9 cellular contexts compared by ENCODE assay signal in genomic region chr15:90895571-90896117, GRCh38. TPM values are rescaled to one million over a fixed set of nuclear protein-coding genes. Genes with fewer than 3 reads are reported as not detected.
DNase-seq lines count a peak whose midpoint lies in the region; ATAC-seq and TF ChIP-seq lines count a peak whose summit lies in the region.
"Had no signal": no experiment of that assay in that cellular context is flagged by ENCODE, and none has a peak within 500 bp of the region (broad histone marks: within the 10 kb centered on the region; RNA-seq: fewer than 3 reads in every experiment).

No MANE protein-coding gene starts in this region.

- H2BK5ac ChIP-seq in H9 (ENCODE audit: insufficient read length, low read length) = no peak overlapping the region

- no peak overlapping the region for H4K8ac ChIP-seq in H9 (replicated peaks; ENCODE audit: insufficient read length, low read depth, low read length)

- H3K9ac ChIP-seq in H9 (ENCODE audit: extremely low read depth, insufficient read length, low read length) (no peak overlapping the region), MM.1S (ENCODE audit: low read length) (no peak overlapping the region)

- H3K4me1 ChIP-seq in H9 (ENCODE audit: insufficient read depth, low read length) (no peaks in the 10 kb centered on the region; the same call in 1 of the 2 replicates), Panc1 (ENCODE audit: control insufficient read depth, insufficient read depth, low read length) (no peaks in the 10 kb centered on the region), MM.1S (ENCODE audit: low read length) (0 out of 2 replicates have a peak, but pooled peaks cover 3% of the 10 kb centered on the region)

- H3K27ac ChIP-seq in AG04450 (ENCODE audit: low read depth, low read length) = no peak overlapping the region
- no peak overlapping the region for H3K27ac ChIP-seq in H9 (ENCODE audit: insufficient read length, low read depth, low read length)
- H3K27ac ChIP-seq in Panc1 (ENCODE audit: low read length) = no peak overlapping the region
- H3K27ac ChIP-seq in MM.1S (ENCODE audit: low read length) = no peak overlapping the region

- TF ChIP-seq CTCF in AG04450 (IDR thresholded peaks at IDR 0.05; ENCODE audit: low read depth, low read length) (0 out of 2 replicates have a peak, but pooled peaks have one; percentile 16), H9 (conservative IDR thresholded peaks at IDR 0.05) (peak; percentile 40), Panc1 (IDR thresholded peaks at IDR 0.05) (0 out of 2 replicates have a peak, but pooled peaks have one; percentile 10), MM.1S (IDR thresholded peaks at IDR 0.05; ENCODE audit: low read length) (no peak), nephron progenitor cell (IDR thresholded peaks at IDR 0.05) (no peak)

- POLR2A ChIA-PET in AG04450 (lab: Yijun Ruan, JAX) = interaction anchor here (0.5 kb wide), 1 partner anchor 48 kb away, joined by 3 read pairs; no protein-coding TSS in a partner anchor
- POLR2A ChIA-PET in Panc1 (lab: Charles Lee) = no interaction called here

- H3K23me2 ChIP-seq in H9 (ENCODE audit: insufficient read length, low read depth, low read length, poor library complexity, severe bottlenecking) = no peaks in the 10 kb centered on the region

- H3F3A ChIP-seq in MM.1S (ENCODE audit: insufficient read depth, low read length) = no peaks in the 10 kb centered on the region

- no peak overlapping the region for H2BK12ac ChIP-seq in H9 (ENCODE audit: insufficient read length, low read depth, low read length)

- no peak overlapping the region for H2BK120ac ChIP-seq in H9 (ENCODE audit: low read depth, low read length, poor library complexity, severe bottlenecking)

- CTCF ChIA-PET in AG04450 (lab: Charles Lee) = interaction anchor here (0.7 to 4.8 kb wide), 5 partner anchors 10 to 248 kb away, joined by 3 to 23 read pairs (median 6); partner anchors contain the start of genes FES and UNC45A
- CTCF ChIA-PET in Panc1 (lab: Charles Lee) = interaction anchor here (0.9 to 1.2 kb wide), 3 partner anchors 7 to 36 kb away, joined by 3 to 4 read pairs (median 3); partner anchors contain the start of gene MAN2A2

- no peak overlapping the region for H3T11ph ChIP-seq in H9 (ENCODE audit: low read length)

- H3K9me2 ChIP-seq in MM.1S (replicated peaks; ENCODE audit: insufficient read depth, low read length) = no peaks in the 10 kb centered on the region

- H3K4ac ChIP-seq in H9 (ENCODE audit: low read depth, low read length) = no peak overlapping the region

- peaks cover 4 to 10% (median 8%) of the 10 kb centered on the region in 3 experiments; a peak in 6 of 7 replicates for H3K36me3 Mint-ChIP-seq in H9 (ENCODE audit: insufficient read depth in 1 of 3, low read depth in 3 of 3)
- H3K36me3 Mint-ChIP-seq in T-helper 17 cell (ENCODE audit: low read depth) = no peaks in the 10 kb centered on the region
- H3K36me3 Mint-ChIP-seq in nephron progenitor cell (ENCODE audit: low read depth) = peaks cover 10% of the 10 kb centered on the region

- H4K5ac ChIP-seq in H9 (ENCODE audit: insufficient read length, low read depth, low read length) = no peak overlapping the region

- H4K20me1 ChIP-seq in H9 (ENCODE audit: control insufficient read depth, insufficient read depth, insufficient read length) (no peaks in the 10 kb centered on the region), MM.1S (ENCODE audit: insufficient read depth, low read length) (no peaks in the 10 kb centered on the region)

- no peak overlapping the region for H2BK20ac ChIP-seq in H9 (ENCODE audit: low read depth, low read length, poor library complexity, severe bottlenecking)

- ATAC-seq in Panc1 (0 out of 2 replicates have a peak, but pooled peaks have one; percentile 26), GM18505 (IDR thresholded peaks at IDR 0.05; ENCODE audit: unreplicated experiment) (no peak), T-helper 17 cell (no peak)

- no peak overlapping the region for H2AK5ac ChIP-seq in H9 (ENCODE audit: insufficient read length, low read length)

- no peak overlapping the region for H3K23ac ChIP-seq in H9 (ENCODE audit: insufficient read length, low read depth, low read length)

- no CpG with 5 or more reads among the region's 10 CpGs for WGBS in H9 (ENCODE audit: extremely low coverage, insufficient read length, low lambda C conversion rate)

- peaks cover 4% of the 10 kb centered on the region for H3K27me3 Mint-ChIP-seq in H9 (ENCODE audit: low read depth)
- H3K27me3 Mint-ChIP-seq in T-helper 17 cell = no peaks in the 10 kb centered on the region
- peaks cover 18% of the 10 kb centered on the region for H3K27me3 Mint-ChIP-seq in nephron progenitor cell (ENCODE audit: low read depth, poor library complexity)

- H4K91ac ChIP-seq in H9 (ENCODE audit: insufficient read length, low read depth, low read length) = no peak overlapping the region

- H3K4me3 ChIP-seq in AG04450 (ENCODE audit: low read depth, low read length) (no peak overlapping the region), Panc1 (ENCODE audit: low read depth in 2 of 2, low read length in 2 of 2) (no peak overlapping the region), MM.1S (ENCODE audit: low read length) (no peak overlapping the region)

- in situ Hi-C loops in Panc1 (cut with HindIII; ENCODE audit: low pct_unique_long_range_greater_than_20kb, low sequenced_read_pairs) = no loop called here

- H3K4me2 ChIP-seq in H9 (ENCODE audit: insufficient read depth, insufficient read length, low read length) (no peak overlapping the region), MM.1S (ENCODE audit: low read depth, low read length) (no peak overlapping the region)

- intact Hi-C loops in Panc1 (cut with micrococcal nuclease; ENCODE audit: unreplicated experiment) = no loop called here

- no peaks in the 10 kb centered on the region for H3K27me3 ChIP-seq in AG04450 (ENCODE audit: control insufficient read depth, insufficient read depth, low read length)
- no peaks in the 10 kb centered on the region for H3K27me3 ChIP-seq in H9 (ENCODE audit: insufficient read depth, low read length)
- H3K27me3 ChIP-seq in Panc1 (ENCODE audit: control insufficient read depth, insufficient read depth, low read length) = no peaks in the 10 kb centered on the region
- 0 out of 2 replicates have a peak, but pooled peaks cover 2% of the 10 kb centered on the region for H3K27me3 ChIP-seq in MM.1S (replicated peaks; ENCODE audit: insufficient read depth, low read length)

- no peak overlapping the region for H3K56ac ChIP-seq in H9 (ENCODE audit: insufficient read length, low read depth, low read length)

- H3K9me3 Mint-ChIP-seq in H9 (no peaks in the 10 kb centered on the region; a peak in 1 of 5 replicates), nephron progenitor cell (no peaks in the 10 kb centered on the region)

- no TSS peak for BruUV-seq in Panc1 (replicated peaks; lab: Mats Ljungman, UMichigan)

- no peak for TF ChIP-seq POLR2A in GM18505 (IDR thresholded peaks at IDR 0.05; ENCODE audit: borderline replicate concordance, extremely low read depth, insufficient read depth, insufficient read length)

- H3K4me3 Mint-ChIP-seq in H9 (no peak overlapping the region), T-helper 17 cell (no peak overlapping the region), nephron progenitor cell (no peak overlapping the region)

- H3K9me3 ChIP-seq in AG04450 (ENCODE audit: control insufficient read depth, insufficient read depth, low read length) (no peaks in the 10 kb centered on the region; the same call in 1 of the 2 replicates), H9 (ENCODE audit: control insufficient read depth, low read depth, low read length) (no peaks in the 10 kb centered on the region), Panc1 (ENCODE audit: control insufficient read depth, insufficient read depth, low read depth, low read length) (no peaks in the 10 kb centered on the region), MM.1S (replicated peaks; ENCODE audit: insufficient read depth, low read length) (no peaks in the 10 kb centered on the region), T-helper 17 cell (ENCODE audit: control insufficient read depth, low read length, poor library complexity, severe bottlenecking) (no peaks in the 10 kb centered on the region)

- H3K4me1 Mint-ChIP-seq in H9 (no peaks in the 10 kb centered on the region), T-helper 17 cell (peaks cover 5% of the 10 kb centered on the region), nephron progenitor cell (peaks cover 10% of the 10 kb centered on the region)

- H2BK15ac ChIP-seq in H9 (ENCODE audit: low read depth, low read length) = no peak overlapping the region

- no peak overlapping the region for H3K14ac ChIP-seq in H9 (ENCODE audit: insufficient read depth, low read length)

- H3K79me1 ChIP-seq in H9 (ENCODE audit: insufficient read depth, low read depth, low read length, poor library complexity, severe bottlenecking) = no peaks in the 10 kb centered on the region

- no peak overlapping the region for H3K18ac ChIP-seq in H9 (ENCODE audit: insufficient read length, low read depth, low read length)

- peak overlapping the region in 1 of 3 experiments; percentile 16; a peak in 1 of 7 replicates for H3K27ac Mint-ChIP-seq in H9
- H3K27ac Mint-ChIP-seq in T-helper 17 cell = no peak overlapping the region
- no peak overlapping the region for H3K27ac Mint-ChIP-seq in nephron progenitor cell

- H3K36me3 ChIP-seq in Panc1 (ENCODE audit: control insufficient read depth, insufficient read depth, low read length) = no peaks in the 10 kb centered on the region; the same call in 1 of the 2 replicates
- H3K36me3 ChIP-seq in MM.1S (replicated peaks; ENCODE audit: insufficient read depth, low read length) = no peaks in the 10 kb centered on the region

- no peaks in the 10 kb centered on the region for H3K79me2 ChIP-seq in H9 (ENCODE audit: insufficient read depth, low read length)
- H3K79me2 ChIP-seq in MM.1S (ENCODE audit: low read length) = no peaks in the 10 kb centered on the region

- H2AFZ ChIP-seq in H9 (ENCODE audit: low read length) (no peak overlapping the region), MM.1S (ENCODE audit: low read length) (no peak overlapping the region)

- no peak for DNase-seq in AG04450 (ENCODE audit: low read depth, low spot score)
- no peak for DNase-seq in H9
- DNase-seq in Panc1 (ENCODE audit: low read depth, low spot score) = no peak
- peak; percentile 85 for DNase-seq in globus pallidus (ENCODE audit: low spot score)
- DNase-seq in MM.1S = no peak
- no peak for DNase-seq in T-helper 17 cell
- no peak for DNase-seq in nephron progenitor cell
- DNase-seq: small intestine had no signal

RNA-seq across cellular contexts. Expression of gene MAN2A2, which starts 7.5 kb away (rescaled TPM):
- polyA plus RNA-seq in AG04450 (2011; rRNA removed) = 14.3 and 20.6 TPM in 2 replicates
- polyA minus RNA-seq in AG04450 (2011; rRNA and poly(A)+ RNA removed) = 16.2 and 23.4 TPM in 2 replicates
- 25.3 and 27.4 TPM in 2 replicates for total RNA-seq in H9 (2021)
- 77.2 TPM for total RNA-seq in Panc1 (2021; ENCODE audit: unreplicated experiment)
- polyA plus RNA-seq in Panc1 (2012; ENCODE audit: insufficient read length) = 102 TPM
- total RNA-seq in T-helper 17 cell = 100 to 1,000 TPM; 159 to 186 TPM

RNA-seq across cellular contexts. Expression of gene FES, which starts 11.3 kb away (rescaled TPM):
- polyA plus RNA-seq in AG04450 (2011; rRNA removed) = 5.5 and 7.1 TPM in 2 replicates
- 7.1 and 8.9 TPM in 2 replicates for polyA minus RNA-seq in AG04450 (2011; rRNA and poly(A)+ RNA removed)
- 6.5 and 6.7 TPM in 2 replicates for total RNA-seq in H9 (2021)
- 0.64 TPM for total RNA-seq in Panc1 (2021; ENCODE audit: unreplicated experiment)
- polyA plus RNA-seq in Panc1 (2012; ENCODE audit: insufficient read length) = 0.30 TPM
- total RNA-seq in T-helper 17 cell = 10 to 100 TPM in 1 of 2 donors, 1 to 10 TPM in 1; 6.0 to 12.7 TPM

RNA-seq across cellular contexts. Expression of gene FURIN, which starts 27.3 kb away (rescaled TPM):
- 14.0 and 21.5 TPM in 2 replicates for polyA plus RNA-seq in AG04450 (2011; rRNA removed)
- 22.6 and 38.5 TPM in 2 replicates for polyA minus RNA-seq in AG04450 (2011; rRNA and poly(A)+ RNA removed)
- total RNA-seq in H9 (2021) (35.1 and 35.7 TPM in 2 replicates), Panc1 (2021; ENCODE audit: unreplicated experiment) (62.0 TPM), T-helper 17 cell (100 to 1,000 TPM; 133 to 260 TPM)
- 92.5 TPM for polyA plus RNA-seq in Panc1 (2012; ENCODE audit: insufficient read length)

RNA-seq across cellular contexts. Expression of gene HDDC3, which starts 36.7 kb away (rescaled TPM):
- polyA plus RNA-seq in AG04450 (2011; rRNA removed) = 10.0 and 10.3 TPM in 2 replicates
- polyA minus RNA-seq in AG04450 (2011; rRNA and poly(A)+ RNA removed) = 10.9 and 17.1 TPM in 2 replicates
- 13.2 and 13.3 TPM in 2 replicates for total RNA-seq in H9 (2021)
- total RNA-seq in Panc1 (2021; ENCODE audit: unreplicated experiment) = 5.3 TPM
- 7.9 TPM for polyA plus RNA-seq in Panc1 (2012; ENCODE audit: insufficient read length)
- total RNA-seq in T-helper 17 cell = 10 to 100 TPM; 11.1 to 12.9 TPM

RNA-seq across cellular contexts. Expression of gene UNC45A, which starts 39.4 kb away (rescaled TPM):
- 63.3 and 69.7 TPM in 2 replicates for polyA plus RNA-seq in AG04450 (2011; rRNA removed)
- 88.7 and 100 TPM in 2 replicates for polyA minus RNA-seq in AG04450 (2011; rRNA and poly(A)+ RNA removed)
- total RNA-seq in H9 (2021) = 84.3 and 84.6 TPM in 2 replicates
- total RNA-seq in Panc1 (2021; ENCODE audit: unreplicated experiment) = 84.4 TPM
- polyA plus RNA-seq in Panc1 (2012; ENCODE audit: insufficient read length) = 124 TPM
- 10 to 100 TPM; 36.9 to 38.3 TPM for total RNA-seq in T-helper 17 cell

Comparison
In these comparisons a context has a peak if more than half of its experiments do, and no peak if none do; other contexts are left out.
1. CTCF ChIP-seq: peak in AG04450 (single experiment), H9 (single experiment) and Panc1 (single experiment); none in MM.1S (single experiment) and nephron progenitor cell (single experiment).